1 cellular context compared by ENCODE assay signal in the genomic region with DNA sequence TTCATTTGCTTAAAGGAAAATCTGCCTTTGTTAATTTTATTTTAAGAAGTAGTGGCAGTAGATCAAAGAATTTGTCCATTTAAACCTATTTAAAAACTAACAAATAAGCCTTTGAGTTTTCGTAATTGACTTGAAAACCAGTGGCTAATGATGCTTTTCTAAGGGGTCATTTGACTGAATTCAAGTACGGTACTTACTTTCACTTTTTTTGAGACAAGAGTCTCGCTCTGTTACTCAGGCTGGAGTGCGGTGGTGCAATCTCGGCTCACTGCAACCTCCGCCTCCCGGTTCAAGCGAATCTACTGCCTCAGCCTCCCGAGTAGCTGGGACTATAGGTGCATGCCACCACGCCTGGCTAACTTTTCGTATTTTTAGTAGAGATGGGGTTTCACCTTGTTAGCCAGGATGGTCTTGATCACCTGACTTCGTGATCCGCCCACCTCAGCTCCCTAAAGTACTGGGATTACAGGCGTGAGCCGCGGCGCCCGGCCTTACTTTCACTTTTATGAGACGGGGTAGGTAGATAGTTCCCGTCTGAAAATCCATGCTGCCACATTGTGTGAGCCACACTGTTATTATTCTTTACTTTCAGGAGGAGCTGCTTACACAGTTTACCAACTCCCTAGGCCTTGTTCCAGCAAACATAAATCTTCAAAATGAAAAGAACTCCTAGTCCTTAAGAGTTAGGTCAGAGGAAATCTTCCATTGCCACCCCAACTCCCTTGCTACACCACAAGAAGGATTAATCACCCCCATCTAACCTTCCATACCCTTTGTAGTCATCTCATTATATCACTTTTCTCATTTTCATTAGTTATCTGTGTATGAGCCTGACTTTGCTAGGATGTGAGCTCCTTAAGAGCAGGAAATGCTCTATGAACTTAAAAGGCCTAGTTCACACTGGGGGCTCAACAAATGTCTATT.
TF ChIP-seq lines count a peak whose summit lies in the region.

No MANE protein-coding gene starts in this region.

TF ChIP-seq in GM23338, 12 proteins besides CTCF, POLR2A, EP300 and RAD21 (continued from another document):
- TF ChIP-seq STAT1 (IDR thresholded peaks at IDR 0.05; ENCODE audit: unreplicated experiment) (no peak), JUNB (IDR thresholded peaks at IDR 0.05; ENCODE audit: unreplicated experiment) (no peak)
- TF ChIP-seq, protein P1, sequence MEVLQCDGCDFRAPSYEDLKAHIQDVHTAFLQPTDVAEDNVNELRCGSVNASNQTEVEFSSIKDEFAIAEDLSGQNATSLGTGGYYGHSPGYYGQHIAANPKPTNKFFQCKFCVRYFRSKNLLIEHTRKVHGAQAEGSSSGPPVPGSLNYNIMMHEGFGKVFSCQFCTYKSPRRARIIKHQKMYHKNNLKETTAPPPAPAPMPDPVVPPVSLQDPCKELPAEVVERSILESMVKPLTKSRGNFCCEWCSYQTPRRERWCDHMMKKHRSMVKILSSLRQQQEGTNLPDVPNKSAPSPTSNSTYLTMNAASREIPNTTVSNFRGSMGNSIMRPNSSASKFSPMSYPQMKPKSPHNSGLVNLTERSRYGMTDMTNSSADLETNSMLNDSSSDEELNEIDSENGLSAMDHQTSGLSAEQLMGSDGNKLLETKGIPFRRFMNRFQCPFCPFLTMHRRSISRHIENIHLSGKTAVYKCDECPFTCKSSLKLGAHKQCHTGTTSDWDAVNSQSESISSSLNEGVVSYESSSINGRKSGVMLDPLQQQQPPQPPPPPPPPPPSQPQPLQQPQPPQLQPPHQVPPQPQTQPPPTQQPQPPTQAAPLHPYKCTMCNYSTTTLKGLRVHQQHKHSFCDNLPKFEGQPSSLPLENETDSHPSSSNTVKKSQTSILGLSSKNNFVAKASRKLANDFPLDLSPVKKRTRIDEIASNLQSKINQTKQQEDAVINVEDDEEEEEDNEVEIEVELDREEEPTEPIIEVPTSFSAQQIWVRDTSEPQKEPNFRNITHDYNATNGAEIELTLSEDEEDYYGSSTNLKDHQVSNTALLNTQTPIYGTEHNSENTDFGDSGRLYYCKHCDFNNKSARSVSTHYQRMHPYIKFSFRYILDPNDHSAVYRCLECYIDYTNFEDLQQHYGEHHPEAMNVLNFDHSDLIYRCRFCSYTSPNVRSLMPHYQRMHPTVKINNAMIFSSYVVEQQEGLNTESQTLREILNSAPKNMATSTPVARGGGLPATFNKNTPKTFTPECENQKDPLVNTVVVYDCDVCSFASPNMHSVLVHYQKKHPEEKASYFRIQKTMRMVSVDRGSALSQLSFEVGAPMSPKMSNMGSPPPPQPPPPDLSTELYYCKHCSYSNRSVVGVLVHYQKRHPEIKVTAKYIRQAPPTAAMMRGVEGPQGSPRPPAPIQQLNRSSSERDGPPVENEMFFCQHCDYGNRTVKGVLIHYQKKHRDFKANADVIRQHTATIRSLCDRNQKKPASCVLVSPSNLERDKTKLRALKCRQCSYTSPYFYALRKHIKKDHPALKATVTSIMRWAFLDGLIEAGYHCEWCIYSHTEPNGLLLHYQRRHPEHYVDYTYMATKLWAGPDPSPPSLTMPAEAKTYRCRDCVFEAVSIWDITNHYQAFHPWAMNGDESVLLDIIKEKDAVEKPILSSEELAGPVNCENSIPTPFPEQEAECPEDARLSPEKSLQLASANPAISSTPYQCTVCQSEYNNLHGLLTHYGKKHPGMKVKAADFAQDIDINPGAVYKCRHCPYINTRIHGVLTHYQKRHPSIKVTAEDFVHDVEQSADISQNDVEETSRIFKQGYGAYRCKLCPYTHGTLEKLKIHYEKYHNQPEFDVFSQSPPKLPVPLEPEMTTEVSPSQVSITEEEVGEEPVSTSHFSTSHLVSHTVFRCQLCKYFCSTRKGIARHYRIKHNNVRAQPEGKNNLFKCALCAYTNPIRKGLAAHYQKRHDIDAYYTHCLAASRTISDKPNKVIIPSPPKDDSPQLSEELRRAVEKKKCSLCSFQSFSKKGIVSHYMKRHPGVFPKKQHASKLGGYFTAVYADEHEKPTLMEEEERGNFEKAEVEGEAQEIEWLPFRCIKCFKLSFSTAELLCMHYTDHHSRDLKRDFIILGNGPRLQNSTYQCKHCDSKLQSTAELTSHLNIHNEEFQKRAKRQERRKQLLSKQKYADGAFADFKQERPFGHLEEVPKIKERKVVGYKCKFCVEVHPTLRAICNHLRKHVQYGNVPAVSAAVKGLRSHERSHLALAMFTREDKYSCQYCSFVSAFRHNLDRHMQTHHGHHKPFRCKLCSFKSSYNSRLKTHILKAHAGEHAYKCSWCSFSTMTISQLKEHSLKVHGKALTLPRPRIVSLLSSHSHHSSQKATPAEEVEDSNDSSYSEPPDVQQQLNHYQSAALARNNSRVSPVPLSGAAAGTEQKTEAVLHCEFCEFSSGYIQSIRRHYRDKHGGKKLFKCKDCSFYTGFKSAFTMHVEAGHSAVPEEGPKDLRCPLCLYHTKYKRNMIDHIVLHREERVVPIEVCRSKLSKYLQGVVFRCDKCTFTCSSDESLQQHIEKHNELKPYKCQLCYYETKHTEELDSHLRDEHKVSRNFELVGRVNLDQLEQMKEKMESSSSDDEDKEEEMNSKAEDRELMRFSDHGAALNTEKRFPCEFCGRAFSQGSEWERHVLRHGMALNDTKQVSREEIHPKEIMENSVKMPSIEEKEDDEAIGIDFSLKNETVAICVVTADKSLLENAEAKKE (CRISPR knock-in tag; IDR thresholded peaks at IDR 0.05) = no peak
